1 cellular context compared by ENCODE assay signal in genomic region chr19:19039901-19040300, GRCh38.
TF ChIP-seq lines count a peak whose summit lies in the region.

No MANE protein-coding gene starts in this region.

TF ChIP-seq in HepG2, 621 proteins besides CTCF, POLR2A, EP300 and RAD21:
- TF ChIP-seq UBTF (CRISPR knock-in tag; IDR thresholded peaks at IDR 0.05) = 0 out of 2 replicates have a peak, but pooled peaks have one; percentile 4
- TF ChIP-seq THRA (CRISPR knock-in tag; IDR thresholded peaks at IDR 0.05; ENCODE audit: borderline replicate concordance) = no peak
- TF ChIP-seq ESRRA (CRISPR knock-in tag; IDR thresholded peaks at IDR 0.05; ENCODE audit: low read depth) = no peak
- TF ChIP-seq AGO1 (IDR thresholded peaks at IDR 0.05; ENCODE audit: low read depth, low read length, poor library complexity, severe bottlenecking) = no peak
- no peak for TF ChIP-seq HNF4G (IDR thresholded peaks at IDR 0.05; ENCODE audit: borderline replicate concordance, low read depth, low read length)
- no peak for TF ChIP-seq HNF4G (CRISPR knock-in tag; IDR thresholded peaks at IDR 0.05; ENCODE audit: borderline replicate concordance, low read depth)
- TF ChIP-seq MYNN (CRISPR knock-in tag; IDR thresholded peaks at IDR 0.05; ENCODE audit: low read depth) = no peak
- no peak for TF ChIP-seq HDAC2 (CRISPR knock-in tag; IDR thresholded peaks at IDR 0.05)
- TF ChIP-seq ZNF276 (CRISPR knock-in tag; IDR thresholded peaks at IDR 0.05; ENCODE audit: low read depth) = no peak
